ENCODE assay signal across 16 cellular contexts in genomic region chr11:8828580-8829358, GRCh38.
DNase-seq lines count a peak whose midpoint lies in the region; ATAC-seq, FAIRE-seq and TF ChIP-seq lines count a peak whose summit lies in the region.
"Had no signal": no experiment of that assay in that cellular context is flagged by ENCODE, and none has a peak within 500 bp of the region (broad histone marks: within the 10 kb centered on the region; RNA-seq: fewer than 3 reads in every experiment).

No MANE protein-coding gene starts in this region.

- no peak overlapping the region; the same call in 1 of the 2 replicates for H3K27ac ChIP-seq in WERI-Rb-1
- H3K27ac ChIP-seq: hepatocyte, parathyroid adenoma had no signal

- no peak for TF ChIP-seq POLR2A in NB4 (IDR thresholded peaks at IDR 0.05; ENCODE audit: extremely low read depth, insufficient read length)

- no peaks in the 10 kb centered on the region for H3K36me3 ChIP-seq in bronchial epithelial cell (ENCODE audit: control insufficient read depth, insufficient read depth, low read length)
- H3K36me3 ChIP-seq in WERI-Rb-1, result no peaks in the 10 kb centered on the region; the same call in 1 of the 2 replicates

- FAIRE-seq in bronchial epithelial cell (lab: Jason Lieb, UNC), result peak; percentile 98

- H3K27me3 ChIP-seq in bronchial epithelial cell (ENCODE audit: control insufficient read depth, insufficient read depth, low read length) (no peaks in the 10 kb centered on the region), WERI-Rb-1 (ENCODE audit: insufficient read depth, low read depth, severe bottlenecking) (no peaks in the 10 kb centered on the region)
- H3K27me3 ChIP-seq: hepatocyte had no signal

- ATAC-seq in GM18511 (IDR thresholded peaks at IDR 0.05; ENCODE audit: unreplicated experiment), result no peak
- ATAC-seq: stimulated activated naive CD8-positive, alpha-beta T cell treated with anti-CD3 and anti-CD28 coated beads, Interleukin-15, amount 100 ng/mL, for 72 hours had no signal

- H3K9me3 ChIP-seq in WERI-Rb-1 (ENCODE audit: severe bottlenecking), result no peaks in the 10 kb centered on the region

- TF ChIP-seq CTCF in NB4 (IDR thresholded peaks at IDR 0.05; ENCODE audit: low read depth, low read length) (no peak), bronchial epithelial cell (IDR thresholded peaks at IDR 0.05; ENCODE audit: insufficient read depth, low read length, severe bottlenecking) (no peak), WERI-Rb-1 (IDR thresholded peaks at IDR 0.05; ENCODE audit: low read depth, low read length) (no peak)

- H3K4me3 ChIP-seq in NB4 (ENCODE audit: low read depth, low read length) (no peak overlapping the region), bronchial epithelial cell (ENCODE audit: low read depth, low read length) (no peak overlapping the region), WERI-Rb-1 (ENCODE audit: low read depth, low read length) (no peak overlapping the region)
- H3K4me3 ChIP-seq: hepatocyte had no signal

- DNase-seq in ELR (ENCODE audit: low read depth), result peak; percentile 42
- DNase-seq in NB4 (ENCODE audit: low read depth), result peak; percentile 21
- DNase-seq in bronchial epithelial cell (ENCODE audit: low read depth), result no peak
- DNase-seq in pons (ENCODE audit: low spot score), result peak; percentile 53
- DNase-seq in WERI-Rb-1, result no peak
- DNase-seq in NCI-H2107 treated with DMSO at 0.1 percent for 48 hours (lab: John Stamatoyannopoulos, UW; ENCODE audit: unreplicated experiment), result no peak
- no peak for DNase-seq in activated CD4-positive, alpha-beta T cell treated with anti-CD3 and anti-CD28 coated beads, Interleukin-2, amount 50 U/mL, for 4 hours
- DNase-seq: activated CD4-positive, CD25-positive, alpha-beta regulatory T cell treated with anti-CD3 and anti-CD28 coated beads, Interleukin-2, amount 50 U/mL, for 72 hours; activated T-cell treated with anti-CD3 and anti-CD28 coated beads, Interleukin-2, amount 50 U/mL, for 1 hour; GDM1; NCI-H2029; stimulated activated naive CD8-positive, alpha-beta T cell treated with anti-CD3 and anti-CD28 coated beads, Interleukin-15, amount 100 ng/mL, for 72 hours; T-helper 2 cell had no signal

Comparison
In these comparisons a context has a peak if more than half of its experiments do, and no peak if none do; other contexts are left out.
1. DNase-seq: peak in ELR (single experiment), NB4 (single experiment) and pons (single experiment); none in bronchial epithelial cell (single experiment), WERI-Rb-1 (single experiment), NCI-H2107 treated with DMSO at 0.1 percent for 48 hours (single experiment) and activated CD4-positive, alpha-beta T cell treated with anti-CD3 and anti-CD28 coated beads, Interleukin-2, amount 50 U/mL, for 4 hours (0 of 2).